ENCODE assay signal across 34 cellular contexts in the genomic region with DNA sequence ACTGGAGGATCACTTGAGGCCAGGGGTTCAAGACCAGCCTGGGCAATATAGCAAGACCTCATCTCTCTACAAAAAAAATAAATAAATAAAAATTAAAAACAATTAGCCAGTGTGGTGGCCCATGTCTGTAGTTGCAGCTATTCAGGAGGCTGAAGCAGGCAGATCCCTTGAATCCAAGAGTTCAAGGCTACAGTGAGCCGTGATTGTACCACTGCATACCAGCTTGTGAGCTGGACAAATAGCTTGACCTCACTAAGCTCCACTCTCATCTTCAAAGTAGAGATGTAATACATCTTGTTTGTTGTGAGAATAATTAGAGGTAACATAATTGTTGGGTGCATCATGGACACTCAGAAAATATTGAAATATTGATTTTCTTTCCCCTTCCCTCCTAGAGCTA.
"Had no signal": no experiment of that assay in that cellular context is flagged by ENCODE, and none has a peak within 500 bp of the region (broad histone marks: within the 10 kb centered on the region; RNA-seq: fewer than 3 reads in every experiment).

No MANE protein-coding gene starts in this region.

- DNase-seq: Karpas-422, Kasumi-1, MG63, MM.1S, MV-4-11, NCI-H1048, NCI-H1092, NCI-H1092 treated with DMSO at 0.1 percent for 48 hours, NCI-H1105, NCI-H1105 treated with DMSO at 0.1 percent for 48 hours, NCI-H1417, NCI-H1417 treated with DMSO at 0.1 percent for 48 hours, NCI-H1436, NCI-H1436 treated with DMSO at 0.1 percent for 48 hours, NCI-H146, NCI-H1694, NCI-H1694 treated with DMSO at 0.1 percent for 48 hours, NCI-H187, NCI-H187 treated with DMSO at 0.1 percent for 48 hours, NCI-H1930, NCI-H2029, NCI-H2029 treated with DMSO at 0.1 percent for 48 hours, NCI-H2081, NCI-H2081 treated with DMSO at 0.1 percent for 48 hours, NCI-H2107, NCI-H2171, NCI-H2171 treated with DMSO at 0.1 percent for 48 hours, NCI-H2227 treated with DMSO at 0.1 percent for 48 hours, NCI-H226, NCI-H345, NCI-H446, NCI-H446 treated with DMSO at 0.1 percent for 48 hours, NCI-H510A, NCI-H510A treated with DMSO at 0.1 percent for 48 hours had no signal

- H3K4me3 ChIP-seq: MG63 had no signal

- H3K36me3 ChIP-seq: MG63 had no signal

- H3K27me3 ChIP-seq: MG63 had no signal

- H3K9me3 ChIP-seq: MG63 had no signal
